Comparison of ENCODE assay signal across 10 cellular contexts in the genomic region with DNA sequence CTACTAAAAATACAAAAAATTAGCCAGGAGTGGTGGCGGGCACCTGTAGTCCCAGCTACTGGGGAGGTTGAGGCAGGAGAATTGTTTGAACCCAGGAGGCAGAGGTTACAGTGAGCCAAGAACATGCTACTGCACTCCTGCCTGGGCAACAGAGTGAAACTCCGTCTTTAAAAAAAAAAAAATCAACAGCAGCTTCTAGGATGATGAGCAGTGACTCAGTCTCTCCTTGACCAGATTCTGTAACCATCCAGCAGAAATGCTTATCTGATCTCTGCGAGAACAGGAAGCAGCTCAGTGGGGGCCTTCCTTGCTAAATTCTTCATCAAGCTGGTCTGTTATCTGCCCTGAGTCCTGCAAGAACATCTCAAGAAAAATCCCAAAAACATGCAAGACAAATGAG. TPM values are rescaled to one million over a fixed set of nuclear protein-coding genes. Genes with fewer than 3 reads are reported as not detected.
"Had no signal": no experiment of that assay in that cellular context is flagged by ENCODE, and none has a peak within 500 bp of the region (broad histone marks: within the 10 kb centered on the region; RNA-seq: fewer than 3 reads in every experiment).

No MANE protein-coding gene starts in this region.

RNA-seq across cellular contexts. Expression of a gene that starts 5.5 kb away (rescaled TPM):
- total RNA-seq: activated B cell treated with CpG ODN at 0.5 μM for 24 hours; activated T-helper 2 cell treated with anti-CD3 and anti-CD28 coated beads, Interferon-gamma antibody, Interleukin-2, Interleukin-4, amounts not matched to agents 10 μg/mL and 5 μg/mL and 100 μg/mL, durations not matched to agents 14 hours and 24 hours and 36 hours; cardiac muscle cell; endothelial cell of umbilical vein; fibroblast of lung; left cardiac atrium; lower lobe of right lung; mononuclear cell; naive thymus-derived CD4-positive, alpha-beta T cell had no signal
- polyA plus RNA-seq: cardiac muscle cell; endothelial cell of umbilical vein; fibroblast of lung; naive thymus-derived CD4-positive, alpha-beta T cell; thymus had no signal
